ENCODE assay signal across 10 cellular contexts in genomic region chr19:2872175-2872574, GRCh38. TPM values are rescaled to one million over a fixed set of nuclear protein-coding genes. Genes with fewer than 3 reads are reported as not detected.
DNase-seq lines count a peak whose midpoint lies in the region; ATAC-seq and TF ChIP-seq lines count a peak whose summit lies in the region.
"Not testable (repeated sequence)": the region's sequence is repeated elsewhere in the genome, so short reads cannot be mapped to it uniquely, and the experiment has no call there.
"Had no signal": no experiment of that assay in that cellular context is flagged by ENCODE, and none has a peak within 500 bp of the region (broad histone marks: within the 10 kb centered on the region; RNA-seq: fewer than 3 reads in every experiment).

No MANE protein-coding gene starts in this region.

- H3K27me3 Mint-ChIP-seq in CD4-positive, alpha-beta T cell, result not testable (repeated sequence)

- not testable (repeated sequence) for TF ChIP-seq POLR2A in testis (IDR thresholded peaks at IDR 0.05)

- not testable (repeated sequence) for H3K36me3 ChIP-seq in HEK293 (ENCODE audit: control insufficient read depth in 2 of 2, insufficient read depth in 1 of 2, low read length in 2 of 2); PC-3 (ENCODE audit: low read depth, low read length); mammary epithelial cell (ENCODE audit: insufficient read depth, low read length); cardiac muscle cell; osteoblast (ENCODE audit: insufficient read depth, low read length); testis (ENCODE audit: low read depth, missing control alignments)

- not testable (repeated sequence) for H3K4me1 ChIP-seq in HEK293 (ENCODE audit: control insufficient read depth, insufficient read depth, low read length); PC-3 (ENCODE audit: insufficient read depth, low read length); mammary epithelial cell (ENCODE audit: insufficient read depth, low read length); cardiac muscle cell (ENCODE audit: low read depth); osteoblast (ENCODE audit: insufficient read depth, low read length); testis

- H3K4me3 Mint-ChIP-seq in CD4-positive, alpha-beta T cell, result not testable (repeated sequence)

- intact Hi-C loops in CD4-positive, alpha-beta T cell (cut with DNase I, micrococcal nuclease), result loop anchor here in 1 of 2 experiments (2.0 to 5.0 kb wide), 2 partner anchors 55 to 223 kb away; partner anchors contain the start of gene ZNF554
- intact Hi-C loops in PC-3 (cut with micrococcal nuclease); testis (cut with DNase I; ENCODE audit: low total_unique reads): not testable (repeated sequence)
- intact Hi-C loops in mammary epithelial cell (cut with micrococcal nuclease), result loop anchor here (1.0 kb wide), 1 partner anchor 224 kb away; no protein-coding TSS in a partner anchor

- 3% methylated on average over 6 of the region's 11 CpGs for WGBS in mammary epithelial cell (ENCODE audit: low coverage, missing lambda C conversion rate)
- 25 to 33% methylated on average over 2 to 6 of the region's 11 CpGs for WGBS in testis, 2 donors

- not testable (repeated sequence) for H3K9me2 ChIP-seq in PC-3 (replicated peaks; ENCODE audit: low read length)

- in situ Hi-C loops in mammary epithelial cell (cut with MboI; ENCODE audit: low sequenced_read_pairs in 2 of 2), result loop anchor here (5.0 kb wide), 2 partner anchors 220 to 225 kb away; no protein-coding TSS in a partner anchor

- peak in 3 of 10 experiments; percentile 4 to 44 (median 18) for DNase-seq in CD4-positive, alpha-beta T cell
- not testable (repeated sequence) for DNase-seq in PC-3; mammary epithelial cell; osteoblast (ENCODE audit: insufficient read length, low spot score, missing footprints)
- DNase-seq in activated CD4-positive, alpha-beta T cell treated with anti-CD3 and anti-CD28 coated beads for 1 hour, result peak; percentile 17
- DNase-seq in cardiac muscle cell (ENCODE audit: low read depth in 1 of 2, low spot score in 1 of 2) (peak in 1 of 2 donors; percentile 44), testis (peak; percentile 48)

- not testable (repeated sequence) for H3K4me2 ChIP-seq in PC-3 (ENCODE audit: low read length); mammary epithelial cell (ENCODE audit: insufficient read depth, low read depth, low read length); osteoblast (ENCODE audit: insufficient read depth, low read length)

- H3K27ac Mint-ChIP-seq in CD4-positive, alpha-beta T cell, result not testable (repeated sequence)

- H3K79me2 ChIP-seq in PC-3 (ENCODE audit: low read length); mammary epithelial cell (ENCODE audit: insufficient read depth, low read length); osteoblast (ENCODE audit: insufficient read depth, low read length): not testable (repeated sequence)

- not testable (repeated sequence) for H3K4me1 Mint-ChIP-seq in CD4-positive, alpha-beta T cell (ENCODE audit: low read depth)

- H3K27me3 ChIP-seq in CD4-positive, alpha-beta T cell (ENCODE audit: control insufficient read depth, insufficient read depth, low read length); PC-3 (ENCODE audit: low read length); mammary epithelial cell (ENCODE audit: insufficient read depth, low read length); cardiac muscle cell; osteoblast (ENCODE audit: insufficient read depth, low read length); testis: not testable (repeated sequence)

- H3K4me3 ChIP-seq in HEK293 (ENCODE audit: low read depth, low read length); PC-3 (ENCODE audit: low read length); mammary epithelial cell (replicated peaks in 1 of 3; ENCODE audit: insufficient read depth in 1 of 3, low read depth in 2 of 3, low read length in 3 of 3); cardiac muscle cell; osteoblast (ENCODE audit: insufficient read depth, low read length); testis: not testable (repeated sequence)

- H3K9ac ChIP-seq in PC-3 (ENCODE audit: low read length); mammary epithelial cell (ENCODE audit: insufficient read depth, low read length): not testable (repeated sequence)

- not testable (repeated sequence) for H3K27ac ChIP-seq in CD4-positive, alpha-beta T cell (ENCODE audit: low read depth, low read length); HEK293 (ENCODE audit: extremely low read depth, low read depth, low read length); PC-3 (ENCODE audit: low read length); mammary epithelial cell (ENCODE audit: insufficient read depth, low read depth, low read length); cardiac muscle cell; osteoblast (ENCODE audit: low read depth, low read length); testis

- peaks cover 12% of the 10 kb centered on the region for H3K9me3 ChIP-seq in CD4-positive, alpha-beta T cell (ENCODE audit: control insufficient read depth, low read length)
- H3K9me3 ChIP-seq in HEK293 (ENCODE audit: control insufficient read depth, insufficient read depth, low read depth, low read length); PC-3 (ENCODE audit: low read length); cardiac muscle cell (ENCODE audit: low read depth); osteoblast (ENCODE audit: low read depth, low read length); testis: not testable (repeated sequence)
- peaks cover 11% of the 10 kb centered on the region for H3K9me3 ChIP-seq in mammary epithelial cell (replicated peaks; ENCODE audit: insufficient read depth, low read length)

- H2AFZ ChIP-seq in PC-3 (ENCODE audit: low read length); osteoblast (ENCODE audit: low read length): not testable (repeated sequence)
- peak overlapping the region; percentile 56 for H2AFZ ChIP-seq in mammary epithelial cell (ENCODE audit: low read depth, low read length)

- not testable (repeated sequence) for H3K9me3 Mint-ChIP-seq in CD4-positive, alpha-beta T cell

- ATAC-seq in CD4-positive, alpha-beta T cell (ENCODE audit: poor library complexity); PC-3: not testable (repeated sequence)

- dilution Hi-C loops in mammary epithelial cell (cut with HindIII; ENCODE audit: low sequenced_read_pairs), result not testable (repeated sequence)

- H3F3A ChIP-seq in PC-3 (ENCODE audit: low read length, unreplicated experiment), result not testable (repeated sequence)

- not testable (repeated sequence) for BruUV-seq in PC-3 (replicated peaks; lab: Mats Ljungman, UMichigan); mammary epithelial cell (replicated peaks; lab: Mats Ljungman, UMichigan)

- TF ChIP-seq CTCF in CD4-positive, alpha-beta T cell (IDR thresholded peaks at IDR 0.05), result peak; percentile 26
- not testable (repeated sequence) for TF ChIP-seq CTCF in HEK293 (tag by site-specific recombination; IDR thresholded peaks at IDR 0.05)
- TF ChIP-seq CTCF in PC-3 (conservative IDR thresholded peaks at IDR 0.05; ENCODE audit: low read depth, low read length) (0 out of 2 replicates have a peak, but pooled peaks have one; percentile 12), mammary epithelial cell (conservative IDR thresholded peaks at IDR 0.05 in 1 of 2, IDR thresholded peaks at IDR 0.05 in 1 of 2; ENCODE audit: extremely low read depth in 1 of 2, insufficient read depth in 1 of 2, low read depth in 1 of 2, low read length in 2 of 2) (peak in 1 of 2 donors; percentile 20), cardiac muscle cell (IDR thresholded peaks at IDR 0.05; ENCODE audit: low read depth, low read length) (peak; percentile 32), osteoblast (IDR thresholded peaks at IDR 0.05; ENCODE audit: extremely low read depth, low read depth, low read length) (peak; percentile 21), testis (IDR thresholded peaks at IDR 0.05) (peak in 1 of 3 experiments; percentile 32)

- CTCF ChIA-PET in CD4-positive, alpha-beta T cell (lab: Charles Lee), result interaction anchor here (1.3 kb wide), 1 partner anchor 224 kb away, joined by 6 read pairs; no protein-coding TSS in a partner anchor
- CTCF ChIA-PET in HEK293 (lab: Yijun Ruan, JAX), result interaction anchor here (1.8 to 2.0 kb wide), 2 partner anchors 15 to 224 kb away, joined by 5 read pairs; no protein-coding TSS in a partner anchor
- CTCF ChIA-PET in PC-3 (lab: Charles Lee); mammary epithelial cell (lab: Charles Lee; ENCODE audit: low non-redundant PET): not testable (repeated sequence)

- POLR2A ChIA-PET in CD4-positive, alpha-beta T cell (lab: Charles Lee); PC-3 (lab: Charles Lee; ENCODE audit: unreplicated experiment): not testable (repeated sequence)
- POLR2A ChIA-PET in HEK293 (lab: Yijun Ruan, JAX), result interaction anchor here (0.6 kb wide), 1 partner anchor 18 kb away, joined by 3 read pairs; no protein-coding TSS in a partner anchor

- H4K20me1 ChIP-seq in PC-3 (ENCODE audit: low read length); mammary epithelial cell (ENCODE audit: insufficient read depth, low read length); osteoblast (ENCODE audit: insufficient read depth, low read length): not testable (repeated sequence)

- not testable (repeated sequence) for H3K36me3 Mint-ChIP-seq in CD4-positive, alpha-beta T cell (ENCODE audit: low read depth)

RNA-seq across cellular contexts. Expression of gene ZNF556, which starts 5.0 kb away (rescaled TPM):
- total RNA-seq in CD4-positive, alpha-beta T cell, result not detected
- total RNA-seq in PC-3 (2014; rRNA removed), result 0.04 TPM in 1 of 2 replicates, not detected in the other
- 1 to 10 TPM; 1.5 to 2.3 TPM for total RNA-seq in mammary epithelial cell
- polyA plus RNA-seq in mammary epithelial cell, result not detected
- polyA minus RNA-seq in mammary epithelial cell, result not detected
- total RNA-seq in cardiac muscle cell, result 0.04 and 0.21 TPM in 2 replicates
- polyA plus RNA-seq in cardiac muscle cell, result 0.09 TPM in 1 of 2 replicates, not detected in the other
- not detected in 2 replicates for total RNA-seq in osteoblast
- total RNA-seq in testis, result 1 to 10 TPM; 2.3 to 2.4 TPM
- polyA plus RNA-seq in testis (ENCODE audit: insufficient read depth, low read depth, low replicate concordance), result 1.9 TPM
- total RNA-seq: activated T-cell treated with anti-CD3 and anti-CD28 coated beads, Interleukin-2, amount 50 U/mL, for 4 hours; astrocyte had no signal

RNA-seq across cellular contexts. Expression of gene ZNF57, which starts 28.6 kb away (rescaled TPM):
- total RNA-seq in CD4-positive, alpha-beta T cell, result under 1 TPM; 0.47 to 0.82 TPM
- 1.6 and 3.3 TPM in 2 replicates for total RNA-seq in PC-3 (2014; rRNA removed)
- total RNA-seq in mammary epithelial cell, result 10 to 100 TPM in 1 of 2 donors, 1 to 10 TPM in 1; 7.7 to 12.0 TPM
- polyA plus RNA-seq in mammary epithelial cell, result 7.0 TPM
- polyA minus RNA-seq in mammary epithelial cell, result 17.8 TPM
- 2.1 and 4.1 TPM in 2 replicates for total RNA-seq in cardiac muscle cell
- 4.4 and 5.4 TPM in 2 replicates for polyA plus RNA-seq in cardiac muscle cell
- total RNA-seq in osteoblast, result 5.4 and 6.5 TPM in 2 replicates
- total RNA-seq in testis, result 10 to 100 TPM; 21.9 to 27.0 TPM
- 26.4 TPM for polyA plus RNA-seq in testis (ENCODE audit: insufficient read depth, low read depth, low replicate concordance)
- total RNA-seq: astrocyte had no signal

RNA-seq across cellular contexts. Expression of gene ZNF555, which starts 30.9 kb away (rescaled TPM):
- total RNA-seq in CD4-positive, alpha-beta T cell, result 1 to 10 TPM; 2.3 to 2.4 TPM
- 0.75 and 0.84 TPM in 2 replicates for total RNA-seq in PC-3 (2014; rRNA removed)
- total RNA-seq in mammary epithelial cell, result 1 to 10 TPM; 4.6 to 7.2 TPM
- polyA plus RNA-seq in mammary epithelial cell, result 2.1 TPM
- polyA minus RNA-seq in mammary epithelial cell, result 4.7 TPM
- 8.7 and 9.5 TPM in 2 replicates for total RNA-seq in cardiac muscle cell
- polyA plus RNA-seq in cardiac muscle cell, result 9.0 and 15.2 TPM in 2 replicates
- total RNA-seq in osteoblast, result 6.2 and 8.0 TPM in 2 replicates
- 1 to 10 TPM; 7.1 to 8.5 TPM for total RNA-seq in testis
- 7.2 TPM for polyA plus RNA-seq in testis (ENCODE audit: insufficient read depth, low read depth, low replicate concordance)

RNA-seq across cellular contexts. Expression of gene ZNF554, which starts 52.5 kb away (rescaled TPM):
- 1 to 10 TPM; 3.5 to 3.6 TPM for total RNA-seq in CD4-positive, alpha-beta T cell
- 1.6 and 2.3 TPM in 2 replicates for total RNA-seq in PC-3 (2014; rRNA removed)
- total RNA-seq in mammary epithelial cell, result 1 to 10 TPM; 4.0 to 5.8 TPM
- 1.8 TPM for polyA plus RNA-seq in mammary epithelial cell
- 2.5 TPM for polyA minus RNA-seq in mammary epithelial cell
- total RNA-seq in cardiac muscle cell, result 11.6 and 18.2 TPM in 2 replicates
- polyA plus RNA-seq in cardiac muscle cell, result 11.1 and 12.4 TPM in 2 replicates
- total RNA-seq in osteoblast, result 5.6 and 5.8 TPM in 2 replicates
- 1 to 10 TPM; 9.3 to 9.4 TPM for total RNA-seq in testis
- polyA plus RNA-seq in testis (ENCODE audit: insufficient read depth, low read depth, low replicate concordance), result 6.9 TPM
